Comparison of ENCODE assay signal across 7 cellular contexts in genomic region chr20:34557936-34558319, GRCh38. TPM values are rescaled to one million over a fixed set of nuclear protein-coding genes. Genes with fewer than 3 reads are reported as not detected.
A peak's percentile ranks its signal among the peaks of the same experiment; 100 is the strongest.
DNase-seq lines count a peak whose midpoint lies in the region; TF ChIP-seq lines count a peak whose summit lies in the region.

No MANE protein-coding gene starts in this region.

- CTCF ChIA-PET in activated CD4-positive, alpha-beta memory T cell treated with anti-CD3 and anti-CD28 coated beads for 36 hours (lab: Charles Lee): interaction anchor here (0.5 to 2.0 kb wide), 6 partner anchors 18 to 310 kb away, joined by 3 to 12 read pairs (median 7); no protein-coding TSS in a partner anchor

- no peak overlapping the region for H3K56ac ChIP-seq in H9 (ENCODE audit: insufficient read length, low read depth, low read length)

- DNase-seq in H9: no peak
- no peak for DNase-seq in activated CD4-positive, alpha-beta memory T cell treated with anti-CD3 and anti-CD28 coated beads for 36 hours
- no peak for DNase-seq in hepatocyte (ENCODE audit: low spot score)
- no peak for DNase-seq in spleen
- no peak for DNase-seq in germinal center (ENCODE audit: low spot score)
- no peak for DNase-seq in MV-4-11 (lab: John Stamatoyannopoulos, UW)
- no peak for DNase-seq in NCI-H510A (lab: John Stamatoyannopoulos, UW)

- H3K27ac ChIP-seq in H9 (ENCODE audit: insufficient read length, low read depth, low read length) (no peak overlapping the region), hepatocyte (peak overlapping the region; percentile 75), spleen (peak overlapping the region; percentile 85 to 94 (median 92))

- no CpG with 5 or more reads among the region's 11 CpGs for WGBS in H9 (ENCODE audit: extremely low coverage, insufficient read length, low lambda C conversion rate)
- 56% methylated on average over 11 of the region's 11 CpGs for WGBS in hepatocyte (ENCODE audit: low lambda C conversion rate, missing lambda C conversion rate)
- 24 to 34% (median 31%) methylated on average over 11 of the region's 11 CpGs for WGBS in spleen, 5 donors

- peak overlapping the region in 2 of 3 experiments; percentile 18 to 85; a peak in 3 of 7 replicates for H3K27ac Mint-ChIP-seq in H9
- peak overlapping the region; percentile 80 for H3K27ac Mint-ChIP-seq in activated CD4-positive, alpha-beta memory T cell treated with anti-CD3 and anti-CD28 coated beads for 36 hours

- H3K79me1 ChIP-seq in H9 (ENCODE audit: insufficient read depth, low read depth, low read length, poor library complexity, severe bottlenecking): no peaks in the 10 kb centered on the region

- no peak overlapping the region for H4K91ac ChIP-seq in H9 (ENCODE audit: insufficient read length, low read depth, low read length)

- H2AK5ac ChIP-seq in H9 (ENCODE audit: insufficient read length, low read length): no peak overlapping the region

- no peaks in the 10 kb centered on the region for H3K9me3 Mint-ChIP-seq in H9
- no peaks in the 10 kb centered on the region for H3K9me3 Mint-ChIP-seq in activated CD4-positive, alpha-beta memory T cell treated with anti-CD3 and anti-CD28 coated beads for 36 hours

- H3K4me2 ChIP-seq in H9 (ENCODE audit: insufficient read depth, insufficient read length, low read length) (peak overlapping the region; percentile 64), hepatocyte (peak overlapping the region; percentile 88)

- H3K36me3 ChIP-seq in hepatocyte (replicated peaks; ENCODE audit: insufficient read depth, low read depth) (no peaks in the 10 kb centered on the region), spleen (peaks cover 0 to 6% (median 0%) of the 10 kb centered on the region in 6 donors)

- no peak overlapping the region for H4K8ac ChIP-seq in H9 (replicated peaks; ENCODE audit: insufficient read length, low read depth, low read length)

- H3K27me3 Mint-ChIP-seq in H9 (ENCODE audit: low read depth): peaks cover 5% of the 10 kb centered on the region
- H3K27me3 Mint-ChIP-seq in activated CD4-positive, alpha-beta memory T cell treated with anti-CD3 and anti-CD28 coated beads for 36 hours: no peaks in the 10 kb centered on the region

- H2BK120ac ChIP-seq in H9 (ENCODE audit: low read depth, low read length, poor library complexity, severe bottlenecking): no peak overlapping the region

- H3K4ac ChIP-seq in H9 (ENCODE audit: low read depth, low read length): no peak overlapping the region

- H3K4me1 ChIP-seq in H9 (ENCODE audit: insufficient read depth, low read length) (no peaks in the 10 kb centered on the region), hepatocyte (ENCODE audit: insufficient read depth) (peaks cover 6% of the 10 kb centered on the region), spleen (peaks cover 5 to 31% (median 13%) of the 10 kb centered on the region in 6 donors)

- peak overlapping the region; percentile 66 to 77 for H3K4me3 Mint-ChIP-seq in H9
- peak overlapping the region; percentile 83 for H3K4me3 Mint-ChIP-seq in activated CD4-positive, alpha-beta memory T cell treated with anti-CD3 and anti-CD28 coated beads for 36 hours

- no peaks in the 10 kb centered on the region for H3K9me2 ChIP-seq in hepatocyte (replicated peaks; ENCODE audit: insufficient read depth)

- no peak overlapping the region for H4K5ac ChIP-seq in H9 (ENCODE audit: insufficient read length, low read depth, low read length)

- H2BK5ac ChIP-seq in H9 (ENCODE audit: insufficient read length, low read length): no peak overlapping the region

- H3K23me2 ChIP-seq in H9 (ENCODE audit: insufficient read length, low read depth, low read length, poor library complexity, severe bottlenecking): peaks cover 4% of the 10 kb centered on the region

- peak overlapping the region; percentile 90 for H3K18ac ChIP-seq in H9 (ENCODE audit: insufficient read length, low read depth, low read length)

- no peaks in the 10 kb centered on the region for H3K27me3 ChIP-seq in H9 (ENCODE audit: insufficient read depth, low read length)
- no peaks in the 10 kb centered on the region for H3K27me3 ChIP-seq in hepatocyte
- H3K27me3 ChIP-seq in spleen (replicated peaks in 1 of 7): no peaks in the 10 kb centered on the region

- peaks cover 7 to 9% of the 10 kb centered on the region in 2 experiments for H3K4me1 Mint-ChIP-seq in H9
- H3K4me1 Mint-ChIP-seq in activated CD4-positive, alpha-beta memory T cell treated with anti-CD3 and anti-CD28 coated beads for 36 hours (ENCODE audit: low read depth): peaks cover 16% of the 10 kb centered on the region

- H2BK12ac ChIP-seq in H9 (ENCODE audit: insufficient read length, low read depth, low read length): no peak overlapping the region

- no peak overlapping the region for H2BK20ac ChIP-seq in H9 (ENCODE audit: low read depth, low read length, poor library complexity, severe bottlenecking)

- H4K20me1 ChIP-seq in H9 (ENCODE audit: control insufficient read depth, insufficient read depth, insufficient read length) (no peaks in the 10 kb centered on the region), hepatocyte (ENCODE audit: insufficient read depth, poor library complexity, severe bottlenecking) (no peaks in the 10 kb centered on the region)

- no peak for TF ChIP-seq CTCF in H9 (conservative IDR thresholded peaks at IDR 0.05)
- TF ChIP-seq CTCF in hepatocyte (IDR thresholded peaks at IDR 0.05; ENCODE audit: poor library complexity): no peak
- no peak for TF ChIP-seq CTCF in spleen (IDR thresholded peaks at IDR 0.05 in 8 of 11, conservative IDR thresholded peaks at IDR 0.05 in 3 of 11)

- POLR2A ChIA-PET in activated CD4-positive, alpha-beta memory T cell treated with anti-CD3 and anti-CD28 coated beads for 36 hours (lab: Charles Lee): interaction anchor here (1.0 to 1.4 kb wide), 2 partner anchors 14 to 255 kb away, joined by 3 to 4 read pairs; partner anchors contain the start of gene AHCY

- H2AFZ ChIP-seq in H9 (ENCODE audit: low read length) (peak overlapping the region; percentile 10), hepatocyte (peak overlapping the region; percentile 100)

- TF ChIP-seq POLR2A in spleen (IDR thresholded peaks at IDR 0.05): peak in 1 of 3 donors; percentile 3

- H3K23ac ChIP-seq in H9 (ENCODE audit: insufficient read length, low read depth, low read length): no peak overlapping the region

- H3K14ac ChIP-seq in H9 (ENCODE audit: insufficient read depth, low read length): peak overlapping the region; percentile 79; the same call in 1 of the 2 replicates

- H3K9ac ChIP-seq in H9 (ENCODE audit: extremely low read depth, insufficient read length, low read length): peak overlapping the region; percentile 27

- intact Hi-C loops in activated CD4-positive, alpha-beta memory T cell treated with anti-CD3 and anti-CD28 coated beads for 36 hours (cut with micrococcal nuclease): loop anchor here (1.0 to 2.0 kb wide), 2 partner anchors 23 to 146 kb away; partner anchors contain the start of gene TP53INP2
- intact Hi-C loops in spleen (cut with DNase I; ENCODE audit: low total_unique reads): no loop called here

- H3K9me3 ChIP-seq in H9 (ENCODE audit: control insufficient read depth, low read depth, low read length): no peaks in the 10 kb centered on the region
- H3K9me3 ChIP-seq in hepatocyte (ENCODE audit: low read depth): no peaks in the 10 kb centered on the region
- no peaks in the 10 kb centered on the region for H3K9me3 ChIP-seq in spleen

- H3K79me2 ChIP-seq in H9 (ENCODE audit: insufficient read depth, low read length): no peaks in the 10 kb centered on the region
- H3K79me2 ChIP-seq in hepatocyte: no peaks in the 10 kb centered on the region

- no peaks in the 10 kb centered on the region for H3K36me3 Mint-ChIP-seq in H9 (ENCODE audit: insufficient read depth in 1 of 3, low read depth in 3 of 3)
- peaks cover 1% of the 10 kb centered on the region for H3K36me3 Mint-ChIP-seq in activated CD4-positive, alpha-beta memory T cell treated with anti-CD3 and anti-CD28 coated beads for 36 hours

- H3T11ph ChIP-seq in H9 (ENCODE audit: low read length): no peak overlapping the region

- H3K4me3 ChIP-seq in hepatocyte (peak overlapping the region; percentile 83), spleen (peak overlapping the region; percentile 51 to 69 (median 60))

- H2BK15ac ChIP-seq in H9 (ENCODE audit: low read depth, low read length): no peak overlapping the region

RNA-seq across cellular contexts. Expression of gene MAP1LC3A, which starts 0.6 kb away (rescaled TPM):
- 24.3 and 25.9 TPM in 2 replicates for total RNA-seq in H9 (2021)
- 1 to 10 TPM; 4.6 to 5.6 TPM for total RNA-seq in activated CD4-positive, alpha-beta memory T cell treated with anti-CD3 and anti-CD28 coated beads for 36 hours
- 28.1 and 32.1 TPM in 2 replicates for total RNA-seq in hepatocyte
- polyA plus RNA-seq in hepatocyte: 77.1 and 81.8 TPM in 2 replicates
- total RNA-seq in spleen: 10 to 100 TPM; 13.0 to 34.0 (median 26.0) TPM
- 10 to 100 TPM; 47.3 to 56.7 (median 54.2) TPM for polyA plus RNA-seq in spleen

RNA-seq across cellular contexts. Expression of gene DYNLRB1, which starts 41.7 kb away (rescaled TPM):
- total RNA-seq in H9 (2021) (200 and 209 TPM in 2 replicates), hepatocyte (103 and 147 TPM in 2 replicates), spleen (100 to 1,000 TPM in 3 of 7 donors, 10 to 100 TPM in 4; 72.0 to 209 (median 91.9) TPM)
- total RNA-seq in activated CD4-positive, alpha-beta memory T cell treated with anti-CD3 and anti-CD28 coated beads for 36 hours: 100 to 1,000 TPM; 101 to 108 TPM
- polyA plus RNA-seq in hepatocyte (224 and 228 TPM in 2 replicates), spleen (100 to 1,000 TPM; 151 to 190 (median 166) TPM)
